In genomic region chr2:153944775-153945174, GRCh38 we compare ENCODE assay signal across 5 cellular contexts.
"Had no signal": no experiment of that assay in that cellular context is flagged by ENCODE, and none has a peak within 500 bp of the region (broad histone marks: within the 10 kb centered on the region; RNA-seq: fewer than 3 reads in every experiment).

No MANE protein-coding gene starts in this region.

- DNase-seq: H9, HCEC 1CT, IMR-90, KBM-7 had no signal

- H3K4me3 ChIP-seq: GM23338 had no signal
